Comparison of ENCODE assay signal across 8 cellular contexts in genomic region chr3:51384730-51385473, GRCh38. TPM values are rescaled to one million over a fixed set of nuclear protein-coding genes. Genes with fewer than 3 reads are reported as not detected.
DNase-seq lines count a peak whose midpoint lies in the region; ATAC-seq and TF ChIP-seq lines count a peak whose summit lies in the region.

TSS of gene MANF (plus strand) at chr3:51385291. CDS start at chr3:51385343, 52 bp downstream.

- in situ Hi-C loops in ACHN (cut with HindIII; ENCODE audit: low pct_ligation_motif_present, low pct_unique_long_range_greater_than_20kb, low sequenced_read_pairs) = no loop called here

- H3K27ac ChIP-seq in VCaP = peak within 1 kb of the TSS; percentile 94
- H3K27ac ChIP-seq in breast epithelium = peak within 1 kb of the TSS; percentile 90 to 97
- H3K27ac ChIP-seq in iPS-18a (ENCODE audit: low read length) = peak within 1 kb of the TSS; percentile 65
- peak within 1 kb of the TSS; percentile 95 for H3K27ac ChIP-seq in skeletal muscle tissue (ENCODE audit: low read depth, low read length)

- intact Hi-C loops in breast epithelium (cut with DNase I; ENCODE audit: low total_unique reads) = loop anchor here (5.0 kb wide), 1 partner anchor 773 kb away; the partner anchor contains the start of gene CISH

- H3K27me3 ChIP-seq in breast epithelium = no peaks in the 10 kb centered on the region
- H3K27me3 ChIP-seq in iPS-18a (ENCODE audit: control insufficient read depth, insufficient read depth, low read length) = no peaks in the 10 kb centered on the region
- H3K27me3 ChIP-seq in skeletal muscle tissue (ENCODE audit: control insufficient read depth in 3 of 3, insufficient read depth in 3 of 3, low read length in 3 of 3) = no peaks in the 10 kb centered on the region

- H3K9ac ChIP-seq in iPS-18a (ENCODE audit: low read length) (peak within 1 kb of the TSS; percentile 91), skeletal muscle tissue (ENCODE audit: low read depth in 1 of 3, low read length in 3 of 3) (peak within 1 kb of the TSS; percentile 97 to 99 (median 98))

- H3K4me3 ChIP-seq in breast epithelium (peak within 1 kb of the TSS; percentile 70 to 92 (median 90)), iPS-18a (ENCODE audit: low read length) (peak within 1 kb of the TSS; percentile 79), skeletal muscle tissue (ENCODE audit: low read length in 3 of 3) (peak within 1 kb of the TSS; percentile 93 to 99 (median 94))

- H3K9me3 ChIP-seq in breast epithelium (no peaks in the 10 kb centered on the region), iPS-18a (ENCODE audit: control insufficient read depth, low read depth, low read length) (no peaks in the 10 kb centered on the region), skeletal muscle tissue (ENCODE audit: control insufficient read depth in 3 of 3, low read length in 3 of 3) (no peaks in the 10 kb centered on the region)

- peak; percentile 52 for TF ChIP-seq POLR2A in breast epithelium (IDR thresholded peaks at IDR 0.05)

- ATAC-seq in GM18870 (IDR thresholded peaks at IDR 0.05; ENCODE audit: unreplicated experiment) (peak; percentile 75), HG03135 (IDR thresholded peaks at IDR 0.05; ENCODE audit: unreplicated experiment) (peak; percentile 92)

- H3K36me3 ChIP-seq in breast epithelium (no peaks in the 10 kb centered on the region), iPS-18a (ENCODE audit: control insufficient read depth, low read depth, low read length) (peaks cover 24% of the 10 kb centered on the region), skeletal muscle tissue (ENCODE audit: control insufficient read depth in 3 of 3, insufficient read depth in 3 of 3, low read length in 3 of 3) (peaks cover 12 to 21% (median 17%) of the 10 kb centered on the region in 3 donors)

- H3K4me1 ChIP-seq in breast epithelium (peaks cover 5 to 34% of the 10 kb centered on the region in 2 donors), iPS-18a (ENCODE audit: control insufficient read depth, low read depth, low read length) (peaks cover 11% of the 10 kb centered on the region), skeletal muscle tissue (ENCODE audit: control insufficient read depth in 3 of 3, insufficient read depth in 3 of 3, low read length in 3 of 3) (peaks cover 25 to 46% (median 29%) of the 10 kb centered on the region in 3 donors)

- TF ChIP-seq CTCF in VCaP (conservative IDR thresholded peaks at IDR 0.05) = no peak
- peak; percentile 43 to 52 (median 44) for TF ChIP-seq CTCF in breast epithelium (IDR thresholded peaks at IDR 0.05)

- DNase-seq in ACHN (peak; percentile 95), NCI-H2196 treated with DMSO at 0.1 percent for 48 hours (lab: John Stamatoyannopoulos, UW; ENCODE audit: unreplicated experiment) (peak; percentile 86), breast epithelium (ENCODE audit: low spot score in 2 of 2) (peak; percentile 97 to 99)

RNA-seq across cellular contexts. Expression of gene MANF, which starts in this region (rescaled TPM):
- total RNA-seq in breast epithelium (10 to 100 TPM; 34.2 to 80.6 (median 40.0) TPM), skeletal muscle tissue (37.6 TPM)

Comparison
In these comparisons a context has a peak if more than half of its experiments do, and no peak if none do; other contexts are left out.
1. Peak in every context shown above with its lines: DNase-seq, ATAC-seq, H3K4me3 ChIP-seq and H3K27ac ChIP-seq.